Comparison of ENCODE assay signal across 14 cellular contexts in the genomic region with DNA sequence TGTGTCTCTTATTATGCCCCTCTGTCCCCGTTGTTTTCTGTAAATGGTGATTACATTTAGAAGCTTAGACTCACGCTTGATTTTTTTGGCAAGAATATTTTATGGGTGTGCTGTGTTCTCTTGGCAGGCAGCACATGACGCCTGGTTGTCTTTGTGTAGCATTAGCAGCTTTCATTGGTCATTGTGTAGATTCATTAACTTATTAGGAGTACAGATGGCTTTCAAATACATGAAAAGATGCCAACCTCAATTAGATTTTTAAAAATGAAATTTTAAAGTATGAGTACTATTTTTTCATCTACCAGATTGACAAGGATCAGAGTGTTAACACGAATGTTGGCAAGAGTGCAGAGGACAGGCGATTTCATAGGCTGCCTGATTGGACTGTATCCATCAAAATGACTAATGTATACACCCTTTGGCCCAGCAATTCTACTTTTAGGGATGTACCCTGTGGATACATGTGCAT. TPM values are rescaled to one million over a fixed set of nuclear protein-coding genes. Genes with fewer than 3 reads are reported as not detected.
A peak's percentile ranks its signal among the peaks of the same experiment; 100 is the strongest.
DNase-seq lines count a peak whose midpoint lies in the region; ATAC-seq and TF ChIP-seq lines count a peak whose summit lies in the region.
"Had no signal": no experiment of that assay in that cellular context is flagged by ENCODE, and none has a peak within 500 bp of the region (broad histone marks: within the 10 kb centered on the region; RNA-seq: fewer than 3 reads in every experiment).

No MANE protein-coding gene starts in this region.

- H3K4me2 ChIP-seq in MM.1S (ENCODE audit: low read depth, low read length) = no peak overlapping the region

- H3K9me3 Mint-ChIP-seq in stimulated activated memory B cell treated with anti-CD40 and anti-IgM and Interleukin-4, amounts not matched to agents 10 μg/mL and 1 μg/mL and 100 μg/mL, for 72 hours = no peaks in the 10 kb centered on the region
- H3K9me3 Mint-ChIP-seq: activated B cell treated with CpG ODN at 0.5 μM for 24 hours, endodermal cell had no signal

- H3K9me3 ChIP-seq in heart left ventricle (no peaks in the 10 kb centered on the region), right atrium auricular region (no peaks in the 10 kb centered on the region), MM.1S (replicated peaks; ENCODE audit: insufficient read depth, low read length) (no peaks in the 10 kb centered on the region)
- H3K9me3 ChIP-seq: SJSA1 had no signal

- H3K36me3 ChIP-seq in heart left ventricle (no peaks in the 10 kb centered on the region), right atrium auricular region (no peaks in the 10 kb centered on the region), MM.1S (replicated peaks; ENCODE audit: insufficient read depth, low read length) (no peaks in the 10 kb centered on the region)
- H3K36me3 ChIP-seq: SJSA1 had no signal

- no peak for TF ChIP-seq CTCF in heart left ventricle (IDR thresholded peaks at IDR 0.05)
- TF ChIP-seq CTCF in right atrium auricular region (IDR thresholded peaks at IDR 0.05) = no peak
- TF ChIP-seq CTCF in MM.1S (IDR thresholded peaks at IDR 0.05; ENCODE audit: low read length) = no peak

- no peak overlapping the region for H2AFZ ChIP-seq in MM.1S (ENCODE audit: low read length)

- H4K20me1 ChIP-seq in MM.1S (ENCODE audit: insufficient read depth, low read length) = no peaks in the 10 kb centered on the region

- H3K27ac ChIP-seq in heart left ventricle (peak overlapping the region in 3 of 12 donors; percentile 15 to 31 (median 30)), right atrium auricular region (no peak overlapping the region), MM.1S (ENCODE audit: low read length) (no peak overlapping the region)
- H3K27ac ChIP-seq: SJSA1 had no signal

- no peak overlapping the region for H3K9ac ChIP-seq in MM.1S (ENCODE audit: low read length)

- H3K4me1 ChIP-seq in heart left ventricle = peaks cover 0 to 15% (median 9%) of the 10 kb centered on the region in 12 donors
- H3K4me1 ChIP-seq in right atrium auricular region = peaks cover 0 to 15% of the 10 kb centered on the region in 2 donors
- no peaks in the 10 kb centered on the region for H3K4me1 ChIP-seq in MM.1S (ENCODE audit: low read length)

- in situ Hi-C loops in KBM-7 (cut with MboI; ENCODE audit: low pct_unique_long_range_greater_than_20kb, low sequenced_read_pairs) = no loop called here

- WGBS in heart left ventricle, 4 donors = 10 to 37% (median 17%) methylated on average over 5 of the region's 5 CpGs

- H3K27me3 Mint-ChIP-seq in stimulated activated memory B cell treated with anti-CD40 and anti-IgM and Interleukin-4, amounts not matched to agents 10 μg/mL and 1 μg/mL and 100 μg/mL, for 72 hours = no peaks in the 10 kb centered on the region
- H3K27me3 Mint-ChIP-seq: activated B cell treated with CpG ODN at 0.5 μM for 24 hours had no signal

- H3K27me3 ChIP-seq in heart left ventricle = no peaks in the 10 kb centered on the region
- H3K27me3 ChIP-seq in right atrium auricular region = no peaks in the 10 kb centered on the region
- no peaks in the 10 kb centered on the region for H3K27me3 ChIP-seq in MM.1S (replicated peaks; ENCODE audit: insufficient read depth, low read length)
- H3K27me3 ChIP-seq: SJSA1 had no signal

- peaks cover 9% of the 10 kb centered on the region for H3K4me1 Mint-ChIP-seq in stimulated activated memory B cell treated with anti-CD40 and anti-IgM and Interleukin-4, amounts not matched to agents 10 μg/mL and 1 μg/mL and 100 μg/mL, for 72 hours
- H3K4me1 Mint-ChIP-seq: endodermal cell had no signal

- DNase-seq in heart left ventricle (no peak), right atrium auricular region (ENCODE audit: low spot score) (no peak), NCI-H1694 (lab: John Stamatoyannopoulos, UW) (peak; percentile 96), dermis blood vessel endothelial cell (peak; percentile 28), MM.1S (no peak), KBM-7 (no peak)
- DNase-seq: activated B cell treated with CpG ODN at 0.5 μM for 24 hours; AML-193; endodermal cell; NCI-H526 treated with DMSO at 0.1 percent for 48 hours; stimulated activated CD4-positive, alpha-beta T cell treated with anti-CD3 and anti-CD28 coated beads, Interleukin-15, amount 100 ng/mL, for 24 hours had no signal

- ATAC-seq in heart left ventricle = peak in 3 of 4 donors; percentile 41 to 58 (median 48)
- ATAC-seq in stimulated activated memory B cell treated with anti-CD40 and anti-IgM and Interleukin-4, amounts not matched to agents 10 μg/mL and 1 μg/mL and 100 μg/mL, for 72 hours = no peak
- no peak for ATAC-seq in GM19455 (IDR thresholded peaks at IDR 0.05; ENCODE audit: unreplicated experiment)

- no peaks in the 10 kb centered on the region for H3K79me2 ChIP-seq in MM.1S (ENCODE audit: low read length)

- no peak for TF ChIP-seq POLR2A in heart left ventricle (IDR thresholded peaks at IDR 0.05)

- H3F3A ChIP-seq in MM.1S (ENCODE audit: insufficient read depth, low read length) = 0 out of 2 replicates have a peak, but pooled peaks cover 6% of the 10 kb centered on the region

- H3K4me3 Mint-ChIP-seq in stimulated activated memory B cell treated with anti-CD40 and anti-IgM and Interleukin-4, amounts not matched to agents 10 μg/mL and 1 μg/mL and 100 μg/mL, for 72 hours = no peak overlapping the region
- H3K4me3 Mint-ChIP-seq: activated B cell treated with CpG ODN at 0.5 μM for 24 hours, endodermal cell had no signal

- H3K36me3 Mint-ChIP-seq in stimulated activated memory B cell treated with anti-CD40 and anti-IgM and Interleukin-4, amounts not matched to agents 10 μg/mL and 1 μg/mL and 100 μg/mL, for 72 hours = no peaks in the 10 kb centered on the region

- intact Hi-C loops in heart left ventricle (cut with DNase I) = no loop called here

- H3K9me2 ChIP-seq in MM.1S (replicated peaks; ENCODE audit: insufficient read depth, low read length) = no peaks in the 10 kb centered on the region

- peak overlapping the region; percentile 18 for H3K27ac Mint-ChIP-seq in stimulated activated memory B cell treated with anti-CD40 and anti-IgM and Interleukin-4, amounts not matched to agents 10 μg/mL and 1 μg/mL and 100 μg/mL, for 72 hours
- H3K27ac Mint-ChIP-seq: activated B cell treated with CpG ODN at 0.5 μM for 24 hours, endodermal cell had no signal

- H3K4me3 ChIP-seq in heart left ventricle = no peak overlapping the region
- no peak overlapping the region for H3K4me3 ChIP-seq in right atrium auricular region
- no peak overlapping the region for H3K4me3 ChIP-seq in MM.1S (ENCODE audit: low read length)
- H3K4me3 ChIP-seq: SJSA1 had no signal

RNA-seq across cellular contexts. Expression of a gene that starts 15.2 kb away (rescaled TPM):
- total RNA-seq in heart left ventricle (10 to 100 TPM in 5 of 9 donors, 1 to 10 TPM in 4; 5.7 to 29.4 (median 10.6) TPM), right atrium auricular region (1 to 10 TPM; 6.8 to 9.0 TPM), dermis blood vessel endothelial cell (not detected in 2 replicates)
- polyA plus RNA-seq in heart left ventricle = 10 to 100 TPM; 13.6 to 42.8 TPM
- total RNA-seq: activated B cell treated with CpG ODN at 0.5 μM for 24 hours, endodermal cell, SJSA1 had no signal

RNA-seq across cellular contexts. Expression of a gene that starts 47.9 kb away (rescaled TPM):
- total RNA-seq in heart left ventricle (100 to 1,000 TPM in 6 of 9 donors, 10 to 100 TPM in 3; 72.4 to 619 (median 112) TPM), right atrium auricular region (100 to 1,000 TPM; 450 to 815 TPM), dermis blood vessel endothelial cell (768 and 1,287 TPM in 2 replicates)
- polyA plus RNA-seq in heart left ventricle = 100 to 1,000 TPM; 140 to 327 TPM

Comparison
In these comparisons a context has a peak if more than half of its experiments do, and no peak if none do; other contexts are left out.
1. ATAC-seq: peak in heart left ventricle (3 of 4); none in stimulated activated memory B cell treated with anti-CD40 and anti-IgM and Interleukin-4, amounts not matched to agents 10 μg/mL and 1 μg/mL and 100 μg/mL, for 72 hours (single experiment) and GM19455 (single experiment).
2. DNase-seq: peak in NCI-H1694 (single experiment) and dermis blood vessel endothelial cell (single experiment); none in heart left ventricle (0 of 5), right atrium auricular region (single experiment), MM.1S (single experiment) and KBM-7 (single experiment).